In genomic region chr1:20981903-20982695, GRCh38 we compare ENCODE assay signal across 8 cellular contexts.
DNase-seq lines count a peak whose midpoint lies in the region; ATAC-seq and TF ChIP-seq lines count a peak whose summit lies in the region.

No MANE protein-coding gene starts in this region.

- H3K27ac ChIP-seq in aorta (ENCODE audit: low read depth in 1 of 2, low read length in 2 of 2), result no peak overlapping the region

- no peaks in the 10 kb centered on the region for H3K9me3 ChIP-seq in aorta (ENCODE audit: control insufficient read depth, low read length)

- H3K27me3 ChIP-seq in aorta (ENCODE audit: control insufficient read depth in 1 of 2, insufficient read depth in 2 of 2, low read length in 1 of 2), result no peaks in the 10 kb centered on the region

- ATAC-seq in HG02973 (IDR thresholded peaks at IDR 0.05; ENCODE audit: unreplicated experiment) (no peak), aorta (ENCODE audit: low FRiP score) (no peak)

- no peak overlapping the region for H3K4me3 ChIP-seq in aorta (ENCODE audit: low read length in 2 of 2)

- peaks cover 0 to 2% of the 10 kb centered on the region in 2 donors for H3K4me1 ChIP-seq in aorta (ENCODE audit: control insufficient read depth in 1 of 2, insufficient read depth in 2 of 2, low read length in 2 of 2)

- no peaks in the 10 kb centered on the region for H3K36me3 ChIP-seq in aorta (ENCODE audit: control insufficient read depth in 1 of 2, insufficient read depth in 2 of 2, low read length in 1 of 2)

- intact Hi-C loops in aorta (cut with DNase I), result loop anchor here (5.0 kb wide), 1 partner anchor 215 kb away; no protein-coding TSS in a partner anchor

- TF ChIP-seq CTCF in GM13977 (IDR thresholded peaks at IDR 0.05; ENCODE audit: extremely low read depth, insufficient read depth, missing control alignments), result peak; percentile 36

- DNase-seq in A172 (ENCODE audit: low spot score) (peak; percentile 1), GM13977 (ENCODE audit: low spot score) (no peak), amniotic epithelial cell (ENCODE audit: low read depth) (peak; percentile 47), iris pigment epithelial cell (ENCODE audit: low read depth) (peak; percentile 66), aorta (no peak), GF-D8 (lab: John Stamatoyannopoulos, UW) (no peak)
- DNase-seq in activated CD4-positive, CD25-positive, alpha-beta regulatory T cell treated with anti-CD3 and anti-CD28 coated beads, Interleukin-2, amount 50 U/mL, for 72 hours, result no peak

- in situ Hi-C loops in GM13977 (cut with MboI; ENCODE audit: low pct_unique_long_range_greater_than_20kb, low sequenced_read_pairs, unreplicated experiment), result loop anchor here (25.0 kb wide), 1 partner anchor 205 kb away; the partner anchor contains the start of gene EIF4G3

Comparison
In these comparisons a context has a peak if more than half of its experiments do, and no peak if none do; other contexts are left out.
1. DNase-seq: peak in A172 (single experiment), amniotic epithelial cell (single experiment) and iris pigment epithelial cell (single experiment); none in GM13977 (single experiment), aorta (0 of 2), GF-D8 (single experiment) and activated CD4-positive, CD25-positive, alpha-beta regulatory T cell treated with anti-CD3 and anti-CD28 coated beads, Interleukin-2, amount 50 U/mL, for 72 hours (single experiment).